In genomic region chr2:239687441-239687840, GRCh38 we compare ENCODE assay signal across 22 cellular contexts.
DNase-seq lines count a peak whose midpoint lies in the region; ATAC-seq and TF ChIP-seq lines count a peak whose summit lies in the region.
"Had no signal": no experiment of that assay in that cellular context is flagged by ENCODE, and none has a peak within 500 bp of the region (broad histone marks: within the 10 kb centered on the region; RNA-seq: fewer than 3 reads in every experiment).

No MANE protein-coding gene starts in this region.

- H3K4me3 ChIP-seq in DND-41 (ENCODE audit: low read depth in 1 of 2, low read length in 2 of 2) (no peak overlapping the region), endodermal cell (ENCODE audit: low read length) (no peak overlapping the region), spleen (no peak overlapping the region), gastrocnemius medialis (no peak overlapping the region)
- H3K4me3 ChIP-seq: PC-9 had no signal

- TF ChIP-seq CTCF in DND-41 (IDR thresholded peaks at IDR 0.05; ENCODE audit: borderline replicate concordance, extremely low read depth, low read length, poor library complexity, severe bottlenecking) (no peak), endodermal cell (conservative IDR thresholded peaks at IDR 0.05) (no peak), spleen (IDR thresholded peaks at IDR 0.05 in 8 of 11, conservative IDR thresholded peaks at IDR 0.05 in 3 of 11) (no peak), gastrocnemius medialis (IDR thresholded peaks at IDR 0.05 in 4 of 5, conservative IDR thresholded peaks at IDR 0.05 in 1 of 5) (no peak)

- CTCF ChIA-PET in activated CD8-positive, alpha-beta memory T cell treated with anti-CD3 and anti-CD28 coated beads, Interleukin-2, amount 10 ng/mL, durations not matched to agents 7 days and 5 days (lab: Charles Lee): no interaction called here

- H3K9me3 Mint-ChIP-seq in activated CD8-positive, alpha-beta memory T cell treated with anti-CD3 and anti-CD28 coated beads, Interleukin-2, amount 10 ng/mL, durations not matched to agents 7 days and 5 days (ENCODE audit: low read depth): no peaks in the 10 kb centered on the region
- peaks cover 2% of the 10 kb centered on the region for H3K9me3 Mint-ChIP-seq in endodermal cell

- no peaks in the 10 kb centered on the region for H3K79me2 ChIP-seq in DND-41 (ENCODE audit: insufficient read depth, low read length)

- in situ Hi-C loops in gastrocnemius medialis (cut with MboI; ENCODE audit: low sequenced_read_pairs in 4 of 4): no loop called here

- H3K4me1 Mint-ChIP-seq in activated CD8-positive, alpha-beta memory T cell treated with anti-CD3 and anti-CD28 coated beads, Interleukin-2, amount 10 ng/mL, durations not matched to agents 7 days and 5 days: no peaks in the 10 kb centered on the region
- no peaks in the 10 kb centered on the region for H3K4me1 Mint-ChIP-seq in endodermal cell
- H3K4me1 Mint-ChIP-seq: CD14-positive monocyte; CD8-positive, alpha-beta memory T cell; IgD-negative memory B cell had no signal

- H3K9ac ChIP-seq in DND-41 (ENCODE audit: low read depth, low read length) (no peak overlapping the region), endodermal cell (ENCODE audit: extremely low read depth, low read length, poor library complexity, severe bottlenecking) (no peak overlapping the region)
- H3K9ac ChIP-seq: KMS-11 had no signal

- H3K36me3 ChIP-seq in DND-41 (ENCODE audit: insufficient read depth, low read length) (no peaks in the 10 kb centered on the region), endodermal cell (ENCODE audit: control insufficient read depth, insufficient read depth, low read length) (no peaks in the 10 kb centered on the region), spleen (no peaks in the 10 kb centered on the region), gastrocnemius medialis (no peaks in the 10 kb centered on the region)
- H3K36me3 ChIP-seq: BE2C had no signal

- H3K4me3 Mint-ChIP-seq in activated CD8-positive, alpha-beta memory T cell treated with anti-CD3 and anti-CD28 coated beads, Interleukin-2, amount 10 ng/mL, durations not matched to agents 7 days and 5 days: no peak overlapping the region
- no peak overlapping the region for H3K4me3 Mint-ChIP-seq in endodermal cell
- H3K4me3 Mint-ChIP-seq: CD14-positive monocyte; CD8-positive, alpha-beta memory T cell; IgD-negative memory B cell had no signal

- ATAC-seq in activated CD8-positive, alpha-beta memory T cell treated with anti-CD3 and anti-CD28 coated beads, Interleukin-2, amount 10 ng/mL, durations not matched to agents 7 days and 5 days: no peak
- ATAC-seq in DND-41 (ENCODE audit: insufficient read depth, low read depth) (no peak), gastrocnemius medialis (no peak)

- no peak overlapping the region for H3K27ac ChIP-seq in DND-41 (ENCODE audit: low read length)
- H3K27ac ChIP-seq in endodermal cell (ENCODE audit: low read depth, low read length): no peak overlapping the region
- no peak overlapping the region for H3K27ac ChIP-seq in spleen
- no peak overlapping the region for H3K27ac ChIP-seq in gastrocnemius medialis
- H3K27ac ChIP-seq: HL-60, KMS-11, PC-9 had no signal

- H3K27ac Mint-ChIP-seq in activated CD8-positive, alpha-beta memory T cell treated with anti-CD3 and anti-CD28 coated beads, Interleukin-2, amount 10 ng/mL, durations not matched to agents 7 days and 5 days: no peak overlapping the region
- H3K27ac Mint-ChIP-seq in endodermal cell: no peak overlapping the region
- H3K27ac Mint-ChIP-seq: CD14-positive monocyte; CD8-positive, alpha-beta memory T cell; IgD-negative memory B cell had no signal

- intact Hi-C loops in spleen (cut with DNase I; ENCODE audit: low total_unique reads): no loop called here
- intact Hi-C loops in gastrocnemius medialis (cut with DNase I; ENCODE audit: low total_unique reads): no loop called here

- TF ChIP-seq POLR2A in spleen (IDR thresholded peaks at IDR 0.05) (no peak), gastrocnemius medialis (IDR thresholded peaks at IDR 0.05) (no peak)

- no peak overlapping the region for H3K4me2 ChIP-seq in DND-41 (ENCODE audit: insufficient read depth, low read length)
- H3K4me2 ChIP-seq: KMS-11, PC-9 had no signal

- H3K27me3 Mint-ChIP-seq in activated CD8-positive, alpha-beta memory T cell treated with anti-CD3 and anti-CD28 coated beads, Interleukin-2, amount 10 ng/mL, durations not matched to agents 7 days and 5 days: peaks cover 26% of the 10 kb centered on the region
- H3K27me3 Mint-ChIP-seq in endodermal cell (ENCODE audit: insufficient read depth): peaks cover 5% of the 10 kb centered on the region

- WGBS in endodermal cell (ENCODE audit: insufficient coverage in 1 of 2, insufficient read length in 1 of 2), 2 experiments: 75 to 85% methylated on average over 4 to 5 of the region's 5 CpGs
- 65 to 85% (median 75%) methylated on average over 5 of the region's 5 CpGs for WGBS in spleen, 5 donors

- peaks cover 11% of the 10 kb centered on the region for H3K4me1 ChIP-seq in DND-41 (ENCODE audit: insufficient read depth, low read length)
- no peaks in the 10 kb centered on the region for H3K4me1 ChIP-seq in endodermal cell (ENCODE audit: control insufficient read depth, insufficient read depth, low read length)
- H3K4me1 ChIP-seq in spleen: no peaks in the 10 kb centered on the region
- peaks cover 23 to 27% of the 10 kb centered on the region in 2 donors for H3K4me1 ChIP-seq in gastrocnemius medialis
- H3K4me1 ChIP-seq: BE2C had no signal

- no peaks in the 10 kb centered on the region for H3K36me3 Mint-ChIP-seq in activated CD8-positive, alpha-beta memory T cell treated with anti-CD3 and anti-CD28 coated beads, Interleukin-2, amount 10 ng/mL, durations not matched to agents 7 days and 5 days
- no peaks in the 10 kb centered on the region for H3K36me3 Mint-ChIP-seq in endodermal cell (ENCODE audit: low read depth)
- H3K36me3 Mint-ChIP-seq: CD14-positive monocyte, IgD-negative memory B cell had no signal

- no peaks in the 10 kb centered on the region for H4K20me1 ChIP-seq in DND-41 (ENCODE audit: insufficient read depth, low read length)

- H3K9me3 ChIP-seq in DND-41 (ENCODE audit: insufficient read depth, low read length, severe bottlenecking) (peaks cover 4% of the 10 kb centered on the region), endodermal cell (ENCODE audit: control insufficient read depth, low read length) (no peaks in the 10 kb centered on the region), spleen (peaks cover 0 to 9% (median 1%) of the 10 kb centered on the region in 8 donors), gastrocnemius medialis (no peaks in the 10 kb centered on the region)
- H3K9me3 ChIP-seq: BE2C had no signal

- peak; percentile 39 for DNase-seq in activated CD8-positive, alpha-beta memory T cell treated with anti-CD3 and anti-CD28 coated beads, Interleukin-2, amount 10 ng/mL, durations not matched to agents 7 days and 5 days
- DNase-seq in activated CD8-positive, alpha-beta memory T cell treated with anti-CD3 and anti-CD28 coated beads, Interleukin-2, amount 50 U/mL, for 4 hours: no peak
- DNase-seq in DND-41: peak; percentile 4
- peak; percentile 36 for DNase-seq in endodermal cell
- DNase-seq in spleen: peak; percentile 24
- no peak for DNase-seq in effector CD8-positive, alpha-beta T cell (lab: John Stamatoyannopoulos, UW)
- DNase-seq in gastrocnemius medialis: no peak
- no peak for DNase-seq in DMS 273 (lab: John Stamatoyannopoulos, UW; ENCODE audit: unreplicated experiment)
- DNase-seq: 8988T; BE2C; CD8-positive, alpha-beta memory T cell; DMS79 treated with DMSO at 0.1 percent for 48 hours; MM.1S; NCI-H1694; NCI-H2029 treated with DMSO at 0.1 percent for 48 hours; NCI-H2227 treated with DMSO at 0.1 percent for 48 hours; NCI-H526 treated with DMSO at 0.1 percent for 48 hours; PC-9 had no signal

- H3K27me3 ChIP-seq in DND-41 (ENCODE audit: insufficient read depth, low read length, poor library complexity) (no peaks in the 10 kb centered on the region), endodermal cell (ENCODE audit: control insufficient read depth, insufficient read depth, low read length, poor library complexity, severe bottlenecking) (peaks cover 4% of the 10 kb centered on the region), spleen (replicated peaks in 1 of 7) (peaks cover 0 to 48% (median 0%) of the 10 kb centered on the region in 7 donors), gastrocnemius medialis (no peaks in the 10 kb centered on the region)

- no peak overlapping the region for H2AFZ ChIP-seq in DND-41 (ENCODE audit: low read depth, low read length)
- H2AFZ ChIP-seq: PC-9 had no signal

Comparison
In these comparisons a context has a peak if more than half of its experiments do, and no peak if none do; other contexts are left out.
1. DNase-seq: peak in activated CD8-positive, alpha-beta memory T cell treated with anti-CD3 and anti-CD28 coated beads, Interleukin-2, amount 10 ng/mL, durations not matched to agents 7 days and 5 days (single experiment), DND-41 (single experiment), endodermal cell (single experiment) and spleen (single experiment); none in activated CD8-positive, alpha-beta memory T cell treated with anti-CD3 and anti-CD28 coated beads, Interleukin-2, amount 50 U/mL, for 4 hours (single experiment), effector CD8-positive, alpha-beta T cell (single experiment), gastrocnemius medialis (0 of 2) and DMS 273 (single experiment).